In genomic region chr6:158072083-158072721, GRCh38 we compare ENCODE assay signal across 8 cellular contexts.
DNase-seq lines count a peak whose midpoint lies in the region; ATAC-seq and TF ChIP-seq lines count a peak whose summit lies in the region.

No MANE protein-coding gene starts in this region.

- peaks cover 0 to 28% (median 11%) of the 10 kb centered on the region in 4 donors for H3K4me1 ChIP-seq in stomach

- no peaks in the 10 kb centered on the region for H3K9me3 ChIP-seq in stomach

- no peak for ATAC-seq in HG03025 (IDR thresholded peaks at IDR 0.05; ENCODE audit: low FRiP score, unreplicated experiment)

- peak; percentile 97 for TF ChIP-seq RAD21 in Ishikawa (IDR thresholded peaks at IDR 0.05; ENCODE audit: low read depth)

- intact Hi-C loops in activated T-helper 1 cell treated with anti-CD3 and anti-CD28 coated beads, Interleukin-12 subunit alpha, Interleukin-12 subunit beta, Interleukin-2, Interleukin-4 antibody, amounts not matched to agents 30 ng/mL and 10 ng/mL and 1 ng/mL, durations not matched to agents 14 hours and 24 hours and 36 hours (cut with micrococcal nuclease), result loop anchor here (1.0 to 2.0 kb wide), 5 partner anchors 46 to 757 kb away; no protein-coding TSS in a partner anchor
- intact Hi-C loops in stomach (cut with DNase I; ENCODE audit: low total_unique reads), result no loop called here

- TF ChIP-seq EP300 in Ishikawa (IDR thresholded peaks at IDR 0.05; ENCODE audit: borderline replicate concordance) (no peak), stomach (IDR thresholded peaks at IDR 0.05) (no peak)

- H3K4me3 Mint-ChIP-seq in activated T-helper 1 cell treated with anti-CD3 and anti-CD28 coated beads, Interleukin-12 subunit alpha, Interleukin-12 subunit beta, Interleukin-2, Interleukin-4 antibody, amounts not matched to agents 30 ng/mL and 10 ng/mL and 1 ng/mL, durations not matched to agents 14 hours and 24 hours and 36 hours, result no peak overlapping the region
- no peak overlapping the region for H3K4me3 Mint-ChIP-seq in neural crest cell

- H3K27me3 ChIP-seq in stomach, result no peaks in the 10 kb centered on the region

- H3K9me3 Mint-ChIP-seq in activated T-helper 1 cell treated with anti-CD3 and anti-CD28 coated beads, Interleukin-12 subunit alpha, Interleukin-12 subunit beta, Interleukin-2, Interleukin-4 antibody, amounts not matched to agents 30 ng/mL and 10 ng/mL and 1 ng/mL, durations not matched to agents 14 hours and 24 hours and 36 hours, result no peaks in the 10 kb centered on the region
- H3K9me3 Mint-ChIP-seq in neural crest cell, result no peaks in the 10 kb centered on the region

- no peak for TF ChIP-seq POLR2A in stomach (IDR thresholded peaks at IDR 0.05)

- WGBS in stomach, 5 donors, result 19 to 23% (median 21%) methylated on average over 16 of the region's 16 CpGs

- TF ChIP-seq CTCF in fibroblast of mammary gland (conservative IDR thresholded peaks at IDR 0.05; ENCODE audit: control insufficient read depth, insufficient read depth, low read depth, low read length) (peak; percentile 86), neural crest cell (conservative IDR thresholded peaks at IDR 0.05) (peak; percentile 90), stomach (IDR thresholded peaks at IDR 0.05) (peak in 5 of 7 experiments; percentile 65 to 82 (median 80))

- H3K36me3 ChIP-seq in stomach, result peaks cover 12 to 68% (median 60%) of the 10 kb centered on the region in 4 donors

- peak; percentile 14 for DNase-seq in GF-D8 (lab: John Stamatoyannopoulos, UW)
- peak; percentile 67 for DNase-seq in RPMI8226
- peak; percentile 60 for DNase-seq in activated T-helper 1 cell treated with anti-CD3 and anti-CD28 coated beads, Interleukin-12 subunit alpha, Interleukin-12 subunit beta, Interleukin-2, Interleukin-4 antibody, amounts not matched to agents 30 ng/mL and 10 ng/mL and 1 ng/mL, durations not matched to agents 14 hours and 24 hours and 36 hours (ENCODE audit: low spot score)
- DNase-seq in fibroblast of mammary gland (ENCODE audit: low read depth), result peak; percentile 79
- peak; percentile 63 for DNase-seq in neural crest cell (ENCODE audit: low read depth, low spot score)
- DNase-seq in stomach, result peak; percentile 79

- peak overlapping the region; percentile 70 for H3K27ac Mint-ChIP-seq in activated T-helper 1 cell treated with anti-CD3 and anti-CD28 coated beads, Interleukin-12 subunit alpha, Interleukin-12 subunit beta, Interleukin-2, Interleukin-4 antibody, amounts not matched to agents 30 ng/mL and 10 ng/mL and 1 ng/mL, durations not matched to agents 14 hours and 24 hours and 36 hours
- H3K27ac Mint-ChIP-seq in neural crest cell (ENCODE audit: unreplicated experiment), result no peak overlapping the region

- H3K27me3 Mint-ChIP-seq in activated T-helper 1 cell treated with anti-CD3 and anti-CD28 coated beads, Interleukin-12 subunit alpha, Interleukin-12 subunit beta, Interleukin-2, Interleukin-4 antibody, amounts not matched to agents 30 ng/mL and 10 ng/mL and 1 ng/mL, durations not matched to agents 14 hours and 24 hours and 36 hours (ENCODE audit: insufficient read depth), result no peaks in the 10 kb centered on the region
- no peaks in the 10 kb centered on the region for H3K27me3 Mint-ChIP-seq in neural crest cell (ENCODE audit: low read depth)

- H3K27ac ChIP-seq in stomach, result no peak overlapping the region

- H3K4me3 ChIP-seq in fibroblast of mammary gland (ENCODE audit: control insufficient read depth, low read depth, low read length), result no peak overlapping the region
- no peak overlapping the region for H3K4me3 ChIP-seq in stomach

- H3K4me1 Mint-ChIP-seq in activated T-helper 1 cell treated with anti-CD3 and anti-CD28 coated beads, Interleukin-12 subunit alpha, Interleukin-12 subunit beta, Interleukin-2, Interleukin-4 antibody, amounts not matched to agents 30 ng/mL and 10 ng/mL and 1 ng/mL, durations not matched to agents 14 hours and 24 hours and 36 hours (ENCODE audit: low read depth), result peaks cover 55% of the 10 kb centered on the region
- peaks cover 36% of the 10 kb centered on the region for H3K4me1 Mint-ChIP-seq in neural crest cell

- H3K36me3 Mint-ChIP-seq in activated T-helper 1 cell treated with anti-CD3 and anti-CD28 coated beads, Interleukin-12 subunit alpha, Interleukin-12 subunit beta, Interleukin-2, Interleukin-4 antibody, amounts not matched to agents 30 ng/mL and 10 ng/mL and 1 ng/mL, durations not matched to agents 14 hours and 24 hours and 36 hours (ENCODE audit: low read depth), result peaks cover 59% of the 10 kb centered on the region
- no peaks in the 10 kb centered on the region for H3K36me3 Mint-ChIP-seq in neural crest cell (ENCODE audit: low read depth)

TF ChIP-seq in Ishikawa, 13 proteins besides CTCF, POLR2A, EP300 and RAD21:
- TF ChIP-seq, protein P1, sequence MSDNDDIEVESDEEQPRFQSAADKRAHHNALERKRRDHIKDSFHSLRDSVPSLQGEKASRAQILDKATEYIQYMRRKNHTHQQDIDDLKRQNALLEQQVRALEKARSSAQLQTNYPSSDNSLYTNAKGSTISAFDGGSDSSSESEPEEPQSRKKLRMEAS (IDR thresholded peaks at IDR 0.05), result peak; percentile 25; the same call in 1 of the 2 replicates
- TF ChIP-seq ZBTB7A (IDR thresholded peaks at IDR 0.05; ENCODE audit: low read depth), result no peak
- TF ChIP-seq CEBPB (IDR thresholded peaks at IDR 0.05), result no peak

Comparison
In these comparisons a context has a peak if more than half of its experiments do, and no peak if none do; other contexts are left out.
1. DNase-seq: peak in every context shown above with its lines; median percentile 79 in fibroblast of mammary gland; 79 in stomach; 67 in RPMI8226; 63 in neural crest cell; 60 in activated T-helper 1 cell treated with anti-CD3 and anti-CD28 coated beads, Interleukin-12 subunit alpha, Interleukin-12 subunit beta, Interleukin-2, Interleukin-4 antibody, amounts not matched to agents 30 ng/mL and 10 ng/mL and 1 ng/mL, durations not matched to agents 14 hours and 24 hours and 36 hours; 14 in GF-D8.